Comparison of ENCODE assay signal across 1 cellular context in the genomic region with DNA sequence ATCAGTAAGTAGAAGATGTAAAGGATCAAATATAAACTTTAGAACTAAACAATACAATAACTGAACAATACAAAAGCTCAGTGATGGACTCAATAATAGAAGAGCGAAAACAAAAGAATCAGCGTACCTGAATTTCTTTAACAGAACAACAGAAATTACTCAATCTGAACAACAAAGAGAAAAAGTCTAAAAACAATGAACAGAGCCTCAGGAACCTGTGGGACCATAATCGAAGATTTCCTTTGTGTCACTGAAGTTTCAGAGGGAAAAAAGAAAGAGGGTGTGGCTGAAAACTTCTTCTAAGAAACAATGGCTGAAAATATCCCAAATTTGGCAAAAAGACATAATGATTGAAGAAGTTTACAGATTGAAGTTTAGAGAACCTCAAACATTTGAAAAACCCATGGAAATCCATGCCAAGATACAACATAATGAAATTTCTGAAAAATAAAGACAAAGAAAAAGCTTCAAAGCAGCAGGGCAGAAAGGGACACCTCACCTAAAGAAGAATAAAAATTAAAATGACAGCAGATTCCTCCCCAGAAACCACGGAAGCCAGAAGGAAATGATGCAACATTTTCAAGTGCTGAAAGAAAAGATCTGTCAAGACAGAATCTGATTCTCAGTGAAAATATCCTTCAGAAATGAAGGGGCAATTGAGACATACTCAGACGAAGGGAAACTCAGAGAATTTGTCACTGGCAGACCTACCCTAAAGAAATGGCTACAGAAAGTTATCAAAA.
A peak's percentile ranks its signal among the peaks of the same experiment; 100 is the strongest.
TF ChIP-seq lines count a peak whose summit lies in the region.

No MANE protein-coding gene starts in this region.

TF ChIP-seq in K562, 482 proteins besides CTCF, POLR2A, EP300 and RAD21 (continued from another document and continues in another):
- TF ChIP-seq, protein P1, sequence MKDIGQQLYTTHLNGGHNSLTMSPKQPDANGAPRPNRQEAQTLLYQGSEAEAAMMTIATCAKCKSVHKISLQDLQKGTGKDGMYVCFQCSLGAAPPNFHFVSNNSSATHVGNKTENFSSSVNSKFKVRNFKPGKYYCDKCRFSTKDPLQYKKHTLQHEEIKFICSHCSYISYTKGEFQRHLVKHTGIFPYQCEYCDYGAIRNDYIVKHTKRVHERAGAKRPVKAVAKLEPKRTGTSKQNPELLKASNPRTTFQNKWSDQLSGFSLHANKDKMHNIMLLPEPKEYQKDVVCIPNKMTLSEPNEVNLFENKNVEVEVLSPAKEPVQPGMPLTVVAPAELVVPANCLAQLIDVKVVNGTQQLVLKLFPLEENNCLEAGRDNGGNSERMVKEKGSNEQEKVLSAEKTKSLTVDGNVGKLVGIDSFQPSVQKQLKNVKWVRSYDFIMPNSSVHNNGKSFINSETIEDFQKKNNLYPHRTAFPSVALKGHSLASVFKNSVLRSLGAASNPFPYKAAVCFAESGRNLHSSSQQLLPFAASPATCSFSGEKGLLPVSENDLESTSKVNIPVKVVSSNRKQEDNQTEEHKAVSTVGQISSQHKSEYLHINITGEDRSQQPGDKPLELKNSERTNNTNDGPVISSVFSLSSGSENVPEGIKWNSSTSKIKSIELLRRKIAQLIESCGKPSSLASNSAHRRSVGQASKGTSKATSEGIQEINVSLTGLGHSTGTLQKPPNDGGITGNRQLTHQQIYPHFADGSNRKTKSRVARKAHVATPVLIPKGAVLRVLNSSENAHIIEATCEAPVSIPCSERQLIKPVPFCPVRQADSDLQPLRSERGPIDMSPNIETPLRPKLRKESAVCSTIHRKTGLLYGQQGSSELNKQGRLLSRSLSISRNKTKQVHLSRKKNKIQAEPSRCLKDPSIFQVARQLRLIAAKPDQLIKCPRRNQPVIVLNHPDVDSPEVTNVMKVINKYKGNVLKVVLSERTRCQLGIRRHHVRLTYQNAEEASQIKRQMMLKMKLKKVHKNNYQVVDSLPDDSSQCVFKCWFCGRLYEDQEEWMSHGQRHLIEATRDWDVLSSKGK (CRISPR knock-in tag; IDR thresholded peaks at IDR 0.05), result no peak
- TF ChIP-seq ILF3 (IDR thresholded peaks at IDR 0.05; ENCODE audit: borderline replicate concordance) (no peak), CREBBP (IDR thresholded peaks at IDR 0.05; ENCODE audit: low read depth, low read length) (no peak), ZNF444 (CRISPR knock-in tag; IDR thresholded peaks at IDR 0.05) (no peak), RFX1 (IDR thresholded peaks at IDR 0.05) (no peak), RBFOX2 (IDR thresholded peaks at IDR 0.05; ENCODE audit: low read depth, low read length) (peak; percentile 49), GATAD2A (IDR thresholded peaks at IDR 0.05) (no peak), ZNF274 (IDR thresholded peaks at IDR 0.05; ENCODE audit: borderline replicate concordance, low read depth, low read length) (no peak), ZNF133 (CRISPR knock-in tag; IDR thresholded peaks at IDR 0.05) (no peak), PTTG1 (tag; IDR thresholded peaks at IDR 0.05; ENCODE audit: low read depth) (no peak), MYBL2 (IDR thresholded peaks at IDR 0.05; ENCODE audit: low read depth) (no peak), MYBL2 (CRISPR knock-in tag; IDR thresholded peaks at IDR 0.05; ENCODE audit: borderline replicate concordance) (no peak), SMAD2 (IDR thresholded peaks at IDR 0.05; ENCODE audit: low read depth, low read length) (no peak), RNF2 (IDR thresholded peaks at IDR 0.05) (no peak)
- TF ChIP-seq, protein P2, sequence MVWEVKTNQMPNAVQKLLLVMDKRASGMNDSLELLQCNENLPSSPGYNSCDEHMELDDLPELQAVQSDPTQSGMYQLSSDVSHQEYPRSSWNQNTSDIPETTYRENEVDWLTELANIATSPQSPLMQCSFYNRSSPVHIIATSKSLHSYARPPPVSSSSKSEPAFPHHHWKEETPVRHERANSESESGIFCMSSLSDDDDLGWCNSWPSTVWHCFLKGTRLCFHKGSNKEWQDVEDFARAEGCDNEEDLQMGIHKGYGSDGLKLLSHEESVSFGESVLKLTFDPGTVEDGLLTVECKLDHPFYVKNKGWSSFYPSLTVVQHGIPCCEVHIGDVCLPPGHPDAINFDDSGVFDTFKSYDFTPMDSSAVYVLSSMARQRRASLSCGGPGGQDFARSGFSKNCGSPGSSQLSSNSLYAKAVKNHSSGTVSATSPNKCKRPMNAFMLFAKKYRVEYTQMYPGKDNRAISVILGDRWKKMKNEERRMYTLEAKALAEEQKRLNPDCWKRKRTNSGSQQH (CRISPR knock-in tag; IDR thresholded peaks at IDR 0.05), result no peak
- TF ChIP-seq, protein P3, sequence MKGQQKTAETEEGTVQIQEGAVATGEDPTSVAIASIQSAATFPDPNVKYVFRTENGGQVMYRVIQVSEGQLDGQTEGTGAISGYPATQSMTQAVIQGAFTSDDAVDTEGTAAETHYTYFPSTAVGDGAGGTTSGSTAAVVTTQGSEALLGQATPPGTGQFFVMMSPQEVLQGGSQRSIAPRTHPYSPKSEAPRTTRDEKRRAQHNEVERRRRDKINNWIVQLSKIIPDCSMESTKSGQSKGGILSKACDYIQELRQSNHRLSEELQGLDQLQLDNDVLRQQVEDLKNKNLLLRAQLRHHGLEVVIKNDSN (CRISPR knock-in tag; IDR thresholded peaks at IDR 0.05), result no peak
- TF ChIP-seq, protein P4, sequence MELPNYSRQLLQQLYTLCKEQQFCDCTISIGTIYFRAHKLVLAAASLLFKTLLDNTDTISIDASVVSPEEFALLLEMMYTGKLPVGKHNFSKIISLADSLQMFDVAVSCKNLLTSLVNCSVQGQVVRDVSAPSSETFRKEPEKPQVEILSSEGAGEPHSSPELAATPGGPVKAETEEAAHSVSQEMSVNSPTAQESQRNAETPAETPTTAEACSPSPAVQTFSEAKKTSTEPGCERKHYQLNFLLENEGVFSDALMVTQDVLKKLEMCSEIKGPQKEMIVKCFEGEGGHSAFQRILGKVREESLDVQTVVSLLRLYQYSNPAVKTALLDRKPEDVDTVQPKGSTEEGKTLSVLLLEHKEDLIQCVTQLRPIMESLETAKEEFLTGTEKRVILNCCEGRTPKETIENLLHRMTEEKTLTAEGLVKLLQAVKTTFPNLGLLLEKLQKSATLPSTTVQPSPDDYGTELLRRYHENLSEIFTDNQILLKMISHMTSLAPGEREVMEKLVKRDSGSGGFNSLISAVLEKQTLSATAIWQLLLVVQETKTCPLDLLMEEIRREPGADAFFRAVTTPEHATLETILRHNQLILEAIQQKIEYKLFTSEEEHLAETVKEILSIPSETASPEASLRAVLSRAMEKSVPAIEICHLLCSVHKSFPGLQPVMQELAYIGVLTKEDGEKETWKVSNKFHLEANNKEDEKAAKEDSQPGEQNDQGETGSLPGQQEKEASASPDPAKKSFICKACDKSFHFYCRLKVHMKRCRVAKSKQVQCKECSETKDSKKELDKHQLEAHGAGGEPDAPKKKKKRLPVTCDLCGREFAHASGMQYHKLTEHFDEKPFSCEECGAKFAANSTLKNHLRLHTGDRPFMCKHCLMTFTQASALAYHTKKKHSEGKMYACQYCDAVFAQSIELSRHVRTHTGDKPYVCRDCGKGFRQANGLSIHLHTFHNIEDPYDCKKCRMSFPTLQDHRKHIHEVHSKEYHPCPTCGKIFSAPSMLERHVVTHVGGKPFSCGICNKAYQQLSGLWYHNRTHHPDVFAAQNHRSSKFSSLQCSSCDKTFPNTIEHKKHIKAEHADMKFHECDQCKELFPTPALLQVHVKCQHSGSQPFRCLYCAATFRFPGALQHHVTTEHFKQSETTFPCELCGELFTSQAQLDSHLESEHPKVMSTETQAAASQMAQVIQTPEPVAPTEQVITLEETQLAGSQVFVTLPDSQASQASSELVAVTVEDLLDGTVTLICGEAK (IDR thresholded peaks at IDR 0.05), result no peak
- TF ChIP-seq, protein P4 (CRISPR knock-in tag; IDR thresholded peaks at IDR 0.05), result no peak
- TF ChIP-seq, protein P5, sequence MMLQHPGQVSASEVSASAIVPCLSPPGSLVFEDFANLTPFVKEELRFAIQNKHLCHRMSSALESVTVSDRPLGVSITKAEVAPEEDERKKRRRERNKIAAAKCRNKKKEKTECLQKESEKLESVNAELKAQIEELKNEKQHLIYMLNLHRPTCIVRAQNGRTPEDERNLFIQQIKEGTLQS (IDR thresholded peaks at IDR 0.05), result peak; percentile 98
- TF ChIP-seq, protein P5 (CRISPR knock-in tag; conservative IDR thresholded peaks at IDR 0.05), result no peak
- TF ChIP-seq, protein P6, sequence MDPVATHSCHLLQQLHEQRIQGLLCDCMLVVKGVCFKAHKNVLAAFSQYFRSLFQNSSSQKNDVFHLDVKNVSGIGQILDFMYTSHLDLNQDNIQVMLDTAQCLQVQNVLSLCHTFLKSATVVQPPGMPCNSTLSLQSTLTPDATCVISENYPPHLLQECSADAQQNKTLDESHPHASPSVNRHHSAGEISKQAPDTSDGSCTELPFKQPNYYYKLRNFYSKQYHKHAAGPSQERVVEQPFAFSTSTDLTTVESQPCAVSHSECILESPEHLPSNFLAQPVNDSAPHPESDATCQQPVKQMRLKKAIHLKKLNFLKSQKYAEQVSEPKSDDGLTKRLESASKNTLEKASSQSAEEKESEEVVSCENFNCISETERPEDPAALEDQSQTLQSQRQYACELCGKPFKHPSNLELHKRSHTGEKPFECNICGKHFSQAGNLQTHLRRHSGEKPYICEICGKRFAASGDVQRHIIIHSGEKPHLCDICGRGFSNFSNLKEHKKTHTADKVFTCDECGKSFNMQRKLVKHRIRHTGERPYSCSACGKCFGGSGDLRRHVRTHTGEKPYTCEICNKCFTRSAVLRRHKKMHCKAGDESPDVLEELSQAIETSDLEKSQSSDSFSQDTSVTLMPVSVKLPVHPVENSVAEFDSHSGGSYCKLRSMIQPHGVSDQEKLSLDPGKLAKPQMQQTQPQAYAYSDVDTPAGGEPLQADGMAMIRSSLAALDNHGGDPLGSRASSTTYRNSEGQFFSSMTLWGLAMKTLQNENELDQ (CRISPR knock-in tag; IDR thresholded peaks at IDR 0.05; ENCODE audit: borderline replicate concordance), result no peak
- TF ChIP-seq, protein P7, sequence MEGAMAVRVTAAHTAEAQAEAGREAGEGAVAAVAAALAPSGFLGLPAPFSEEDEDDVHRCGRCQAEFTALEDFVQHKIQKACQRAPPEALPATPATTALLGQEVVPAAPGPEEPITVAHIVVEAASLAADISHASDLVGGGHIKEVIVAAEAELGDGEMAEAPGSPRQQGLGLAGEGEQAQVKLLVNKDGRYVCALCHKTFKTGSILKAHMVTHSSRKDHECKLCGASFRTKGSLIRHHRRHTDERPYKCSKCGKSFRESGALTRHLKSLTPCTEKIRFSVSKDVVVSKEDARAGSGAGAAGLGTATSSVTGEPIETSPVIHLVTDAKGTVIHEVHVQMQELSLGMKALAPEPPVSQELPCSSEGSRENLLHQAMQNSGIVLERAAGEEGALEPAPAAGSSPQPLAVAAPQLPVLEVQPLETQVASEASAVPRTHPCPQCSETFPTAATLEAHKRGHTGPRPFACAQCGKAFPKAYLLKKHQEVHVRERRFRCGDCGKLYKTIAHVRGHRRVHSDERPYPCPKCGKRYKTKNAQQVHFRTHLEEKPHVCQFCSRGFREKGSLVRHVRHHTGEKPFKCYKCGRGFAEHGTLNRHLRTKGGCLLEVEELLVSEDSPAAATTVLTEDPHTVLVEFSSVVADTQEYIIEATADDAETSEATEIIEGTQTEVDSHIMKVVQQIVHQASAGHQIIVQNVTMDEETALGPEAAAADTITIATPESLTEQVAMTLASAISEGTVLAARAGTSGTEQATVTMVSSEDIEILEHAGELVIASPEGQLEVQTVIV (CRISPR knock-in tag; IDR thresholded peaks at IDR 0.05; ENCODE audit: borderline replicate concordance), result no peak
- TF ChIP-seq, protein P8, sequence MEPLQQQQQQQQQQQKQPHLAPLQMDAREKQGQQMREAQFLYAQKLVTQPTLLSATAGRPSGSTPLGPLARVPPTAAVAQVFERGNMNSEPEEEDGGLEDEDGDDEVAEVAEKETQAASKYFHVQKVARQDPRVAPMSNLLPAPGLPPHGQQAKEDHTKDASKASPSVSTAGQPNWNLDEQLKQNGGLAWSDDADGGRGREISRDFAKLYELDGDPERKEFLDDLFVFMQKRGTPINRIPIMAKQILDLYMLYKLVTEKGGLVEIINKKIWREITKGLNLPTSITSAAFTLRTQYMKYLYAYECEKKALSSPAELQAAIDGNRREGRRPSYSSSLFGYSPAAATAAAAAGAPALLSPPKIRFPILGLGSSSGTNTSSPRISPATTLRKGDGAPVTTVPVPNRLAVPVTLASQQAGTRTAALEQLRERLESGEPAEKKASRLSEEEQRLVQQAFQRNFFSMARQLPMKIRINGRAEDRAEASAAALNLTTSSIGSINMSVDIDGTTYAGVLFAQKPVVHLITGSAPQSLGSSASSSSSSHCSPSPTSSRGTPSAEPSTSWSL (CRISPR knock-in tag; IDR thresholded peaks at IDR 0.05; ENCODE audit: borderline replicate concordance), result no peak
